9 cellular contexts compared by ENCODE assay signal in the genomic region with DNA sequence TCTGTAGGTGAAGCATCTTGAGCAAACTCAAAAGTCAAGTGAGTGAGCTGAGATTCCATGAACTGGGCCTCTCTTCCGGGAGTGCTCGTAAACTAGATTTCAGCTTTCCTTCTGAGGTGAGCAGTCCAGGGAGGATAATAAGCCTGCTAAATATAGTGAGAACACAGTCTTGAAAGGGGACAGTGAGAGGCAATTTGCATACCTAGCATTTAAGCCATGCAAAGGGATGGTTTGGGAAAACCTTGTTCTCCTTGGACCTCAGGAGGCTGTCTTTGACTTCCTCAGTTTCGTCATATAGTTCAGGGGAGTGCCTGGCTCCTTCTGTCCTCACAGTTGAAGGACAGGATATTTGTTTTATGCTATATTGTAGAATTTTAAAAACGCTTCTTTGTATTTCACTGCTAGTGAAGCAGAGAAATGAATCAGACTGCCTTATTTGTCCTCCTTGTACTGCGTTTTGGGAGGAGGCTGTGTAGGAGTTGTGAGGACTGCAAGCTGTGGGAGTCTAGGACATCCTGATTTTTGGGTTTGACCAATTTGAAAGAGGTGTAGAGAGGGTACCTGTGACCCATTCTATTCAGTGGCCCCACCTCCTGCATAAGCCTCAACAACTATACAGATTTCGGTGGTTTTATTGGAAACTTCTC. TPM values are rescaled to one million over a fixed set of nuclear protein-coding genes. Genes with fewer than 3 reads are reported as not detected.
A peak's percentile ranks its signal among the peaks of the same experiment; 100 is the strongest.
DNase-seq lines count a peak whose midpoint lies in the region; ATAC-seq and TF ChIP-seq lines count a peak whose summit lies in the region.
"Had no signal": no experiment of that assay in that cellular context is flagged by ENCODE, and none has a peak within 500 bp of the region (broad histone marks: within the 10 kb centered on the region; RNA-seq: fewer than 3 reads in every experiment).

No MANE protein-coding gene starts in this region.

- H3K27ac ChIP-seq in body of pancreas (peak overlapping the region in 3 of 4 donors; percentile 34 to 83 (median 79)), psoas muscle (no peak overlapping the region)

- peaks cover 28% of the 10 kb centered on the region for H3K4me1 ChIP-seq in body of pancreas
- no peaks in the 10 kb centered on the region for H3K4me1 ChIP-seq in psoas muscle

- H3K36me3 ChIP-seq in body of pancreas (replicated peaks in 1 of 2; ENCODE audit: insufficient read depth in 1 of 2, low read depth in 2 of 2) (no peaks in the 10 kb centered on the region), psoas muscle (ENCODE audit: insufficient read depth in 1 of 2, low read depth in 1 of 2) (no peaks in the 10 kb centered on the region)
- H3K36me3 ChIP-seq: right atrium auricular region had no signal

- peak overlapping the region; percentile 46 for H3K4me3 ChIP-seq in GM12865 (ENCODE audit: low read depth, low read length)
- H3K4me3 ChIP-seq in body of pancreas: no peak overlapping the region
- no peak overlapping the region for H3K4me3 ChIP-seq in psoas muscle
- H3K4me3 ChIP-seq: right atrium auricular region had no signal

- DNase-seq in GM12865 (ENCODE audit: low read depth): no peak
- DNase-seq in HT-29 (ENCODE audit: low spot score): peak; percentile 38
- no peak for DNase-seq in body of pancreas
- DNase-seq in occipital lobe (lab: John Stamatoyannopoulos, UW): peak; percentile 37
- no peak for DNase-seq in NCI-H774 (lab: John Stamatoyannopoulos, UW)
- DNase-seq in stimulated activated naive CD4-positive, alpha-beta T cell treated with Interleukin-2 at 50 U/mL for 16 hours (lab: John Stamatoyannopoulos, UW): no peak
- DNase-seq in psoas muscle: no peak

- H3K27me3 ChIP-seq in body of pancreas: no peaks in the 10 kb centered on the region
- H3K27me3 ChIP-seq in psoas muscle (ENCODE audit: insufficient read depth in 3 of 3, low read length in 2 of 3): peaks cover 0 to 1% (median 0%) of the 10 kb centered on the region in 3 donors
- H3K27me3 ChIP-seq: right atrium auricular region had no signal

- no peak for TF ChIP-seq POLR2A in body of pancreas (IDR thresholded peaks at IDR 0.05)

- intact Hi-C loops in body of pancreas (cut with DNase I) (no loop called here), psoas muscle (cut with DNase I) (no loop called here)

- no peaks in the 10 kb centered on the region for H3K9me3 ChIP-seq in body of pancreas
- no peaks in the 10 kb centered on the region for H3K9me3 ChIP-seq in psoas muscle
- H3K9me3 ChIP-seq: right atrium auricular region had no signal

- 83 to 88% methylated on average over 6 of the region's 6 CpGs for WGBS in body of pancreas, 2 donors
- WGBS in psoas muscle, 3 donors: 88 to 92% (median 92%) methylated on average over 6 of the region's 6 CpGs

- TF ChIP-seq CTCF in GM12865 (IDR thresholded peaks at IDR 0.05; ENCODE audit: insufficient read depth, low read depth, low read length, missing control alignments): no peak
- TF ChIP-seq CTCF in body of pancreas (IDR thresholded peaks at IDR 0.05): no peak
- no peak for TF ChIP-seq CTCF in psoas muscle (IDR thresholded peaks at IDR 0.05)

- no peak for ATAC-seq in body of pancreas
- no peak for ATAC-seq in HG03565 (IDR thresholded peaks at IDR 0.05; ENCODE audit: unreplicated experiment)
- ATAC-seq in psoas muscle: no peak

RNA-seq across cellular contexts. Expression of gene SORL1, which starts 11.7 kb away (rescaled TPM):
- 43.6 and 49.8 TPM in 2 replicates for total RNA-seq in HT-29 (2014; rRNA removed; shearing (Covaris generic))
- total RNA-seq in body of pancreas (10 to 100 TPM; 25.1 to 26.5 TPM), occipital lobe (76.3 TPM), psoas muscle (1 to 10 TPM; 1.5 to 3.3 (median 2.5) TPM)
- under 1 TPM; 0.07 to 0.23 (median 0.13) TPM for polyA plus RNA-seq in psoas muscle

Comparison
In these comparisons a context has a peak if more than half of its experiments do, and no peak if none do; other contexts are left out.
1. DNase-seq: peak in HT-29 (single experiment) and occipital lobe (single experiment); none in GM12865 (single experiment), body of pancreas (0 of 4), NCI-H774 (single experiment), stimulated activated naive CD4-positive, alpha-beta T cell treated with Interleukin-2 at 50 U/mL for 16 hours (single experiment) and psoas muscle (0 of 2).
2. RNA of gene SORL1, which starts 11.7 kb away (total RNA-seq): 76.3 TPM in occipital lobe (single experiment), 43.6 to 49.8 TPM in HT-29 and 25.1 to 26.5 TPM in body of pancreas; 1.5 to 3.3 TPM in psoas muscle; every median in the first group is over 4 times any median in the second.